ENCODE assay signal across 18 cellular contexts in genomic region chr22:29661355-29661754, GRCh38. TPM values are rescaled to one million over a fixed set of nuclear protein-coding genes. Genes with fewer than 3 reads are reported as not detected.
DNase-seq lines count a peak whose midpoint lies in the region; ATAC-seq, FAIRE-seq and TF ChIP-seq lines count a peak whose summit lies in the region.
"Had no signal": no experiment of that assay in that cellular context is flagged by ENCODE, and none has a peak within 500 bp of the region (broad histone marks: within the 10 kb centered on the region; RNA-seq: fewer than 3 reads in every experiment).

No MANE protein-coding gene starts in this region.

- CTCF ChIA-PET in IMR-90 (lab: Yijun Ruan, JAX): interaction anchor here (0.9 kb wide), 1 partner anchor 28 kb away, joined by 4 read pairs; no protein-coding TSS in a partner anchor
- CTCF ChIA-PET in endothelial cell of umbilical vein (lab: Charles Lee): interaction anchor here (0.5 to 1.6 kb wide), 5 partner anchors 25 to 344 kb away, joined by 3 to 11 read pairs (median 6); no protein-coding TSS in a partner anchor

- no peak overlapping the region for H2BK120ac ChIP-seq in IMR-90 (ENCODE audit: low read depth, low read length)

- H4K91ac ChIP-seq in IMR-90 (ENCODE audit: insufficient read depth, low read depth, low read length): no peak overlapping the region

- H3K9me1 ChIP-seq in IMR-90 (ENCODE audit: insufficient read depth, low read length): peaks cover 3% of the 10 kb centered on the region; the same call in 1 of the 2 replicates
- no peaks in the 10 kb centered on the region for H3K9me1 ChIP-seq in endothelial cell of umbilical vein (replicated peaks; ENCODE audit: control insufficient read depth, extremely low read depth, insufficient read depth, low read length)

- H2BK20ac ChIP-seq in IMR-90 (ENCODE audit: low read depth, low read length): no peak overlapping the region

- H3K36me3 Mint-ChIP-seq in T-helper 17 cell (ENCODE audit: low read depth): peaks cover 4% of the 10 kb centered on the region

- in situ Hi-C loops in IMR-90 (cut with MboI; ENCODE audit: low sequenced_read_pairs): no loop called here

- no peak for TF ChIP-seq RAD21 in IMR-90 (IDR thresholded peaks at IDR 0.05; ENCODE audit: low read length)

- H3K4me1 ChIP-seq in IMR-90 (ENCODE audit: control insufficient read depth, insufficient read depth, low read length) (peaks cover 7% of the 10 kb centered on the region), endothelial cell of umbilical vein (ENCODE audit: control insufficient read depth, extremely low read depth, insufficient read depth, low read length) (peaks cover 10% of the 10 kb centered on the region), adrenal gland (replicated peaks in 1 of 2) (no peaks in the 10 kb centered on the region)
- H3K4me1 ChIP-seq: thyroid gland had no signal

- no TSS peak for BruUV-seq in IMR-90 (replicated peaks; lab: Mats Ljungman, UMichigan)
- no TSS peak for BruUV-seq in endothelial cell of umbilical vein (replicated peaks; lab: Mats Ljungman, UMichigan)

- TF ChIP-seq POLR2A in IMR-90 (IDR thresholded peaks at IDR 0.05; ENCODE audit: low read depth, low read length) (no peak), endothelial cell of umbilical vein (IDR thresholded peaks at IDR 0.05; ENCODE audit: low read depth, low read length) (no peak), adrenal gland (IDR thresholded peaks at IDR 0.05) (no peak)

- no peak overlapping the region for H3K4me3 Mint-ChIP-seq in T-helper 17 cell
- H3K4me3 Mint-ChIP-seq: activated naive CD4-positive, alpha-beta T cell treated with anti-CD3 and anti-CD28 coated beads, Interleukin-2, amount 50 U/mL, for 24 hours; CD4-positive, alpha-beta memory T cell; dendritic cell treated with granulocyte-macrophage colony-stimulating factor and Interleukin-4, amounts not matched to agents 40 ng/mL and 50 ng/mL, for 4 days; naive B cell had no signal

- H4K20me1 ChIP-seq in IMR-90 (ENCODE audit: insufficient read depth, low read length): no peaks in the 10 kb centered on the region
- H4K20me1 ChIP-seq in endothelial cell of umbilical vein (replicated peaks; ENCODE audit: control insufficient read depth, extremely low read depth, insufficient read depth, low read length): no peaks in the 10 kb centered on the region

- no peaks in the 10 kb centered on the region for H3K79me2 ChIP-seq in endothelial cell of umbilical vein (ENCODE audit: control insufficient read depth, insufficient read depth, low read length)

- intact Hi-C loops in IMR-90 (cut with micrococcal nuclease) (no loop called here), endothelial cell of umbilical vein (cut with micrococcal nuclease) (loop anchor here (5.0 kb wide), 1 partner anchor 34 kb away; no protein-coding TSS in a partner anchor), adrenal gland (cut with DNase I) (no loop called here)

- DNase-seq in IMR-90: peak; percentile 58
- peak; percentile 76 for DNase-seq in endothelial cell of umbilical vein (ENCODE audit: low read depth, low spot score)
- peak; percentile 62 for DNase-seq in iris pigment epithelial cell (ENCODE audit: low read depth)
- DNase-seq in midbrain (lab: John Stamatoyannopoulos, UW): no peak
- no peak for DNase-seq in T-helper 17 cell
- DNase-seq in adrenal gland: no peak
- DNase-seq: activated T-cell treated with anti-CD3 and anti-CD28 coated beads, Interleukin-2, amount 50 U/mL, for 1 hour; brain microvascular endothelial cell; CD4-positive, alpha-beta memory T cell; gastrocnemius medialis; left ventricle myocardium superior; naive B cell; NCI-H446; thyroid gland had no signal

- WGBS in IMR-90 (ENCODE audit: extremely low coverage in 2 of 2, insufficient read length in 1 of 2), 2 experiments: 67% methylated on average over 1 of the region's 2 CpGs; no CpG with 5 or more reads in 1 of the 2 experiments
- 71 to 84% (median 79%) methylated on average over 2 of the region's 2 CpGs for WGBS in adrenal gland, 4 donors

- H3K4me3 ChIP-seq in IMR-90 (ENCODE audit: insufficient read depth, low read depth, low read length) (no peak overlapping the region), endothelial cell of umbilical vein (replicated peaks in 1 of 3; ENCODE audit: insufficient read depth in 1 of 3, low read depth in 1 of 3, low read length in 3 of 3) (no peak overlapping the region), adrenal gland (no peak overlapping the region)
- H3K4me3 ChIP-seq: gastrocnemius medialis, smooth muscle cell, thyroid gland had no signal

- peaks cover 0 to 23% of the 10 kb centered on the region in 2 experiments; a peak in 1 of 4 replicates for H3K79me1 ChIP-seq in IMR-90 (ENCODE audit: low read depth in 1 of 2, low read length in 2 of 2)

- H3K4ac ChIP-seq in IMR-90 (ENCODE audit: low read depth, low read length): no peak overlapping the region

- H3K4me2 ChIP-seq in IMR-90 (ENCODE audit: low read depth, low read length) (no peak overlapping the region), endothelial cell of umbilical vein (ENCODE audit: insufficient read depth, low read length) (peak overlapping the region; percentile 32)
- H3K4me2 ChIP-seq: smooth muscle cell had no signal

- dilution Hi-C loops in IMR-90 (cut with HindIII; ENCODE audit: low sequenced_read_pairs, unreplicated experiment) (no loop called here), endothelial cell of umbilical vein (cut with MboI; ENCODE audit: extremely low pct_ligation_motif_present, low sequenced_read_pairs) (no loop called here)

- H2BK15ac ChIP-seq in IMR-90 (ENCODE audit: low read depth, low read length): no peak overlapping the region

- no peaks in the 10 kb centered on the region for H3K27me3 Mint-ChIP-seq in T-helper 17 cell
- H3K27me3 Mint-ChIP-seq: activated naive CD4-positive, alpha-beta T cell treated with anti-CD3 and anti-CD28 coated beads, Interleukin-2, amount 50 U/mL, for 24 hours; CD4-positive, alpha-beta memory T cell; dendritic cell treated with granulocyte-macrophage colony-stimulating factor and Interleukin-4, amounts not matched to agents 40 ng/mL and 50 ng/mL, for 4 days; naive B cell had no signal

- H3K36me3 ChIP-seq in IMR-90 (ENCODE audit: control insufficient read depth, insufficient read depth, low read length) (peaks cover 32% of the 10 kb centered on the region), endothelial cell of umbilical vein (ENCODE audit: control insufficient read depth in 2 of 2, extremely low read depth in 1 of 2, insufficient read depth in 2 of 2, low read length in 2 of 2) (peaks cover 7 to 13% of the 10 kb centered on the region in 2 experiments), adrenal gland (replicated peaks in 1 of 2) (peaks cover 0 to 35% of the 10 kb centered on the region in 2 donors)

- H3K18ac ChIP-seq in IMR-90 (ENCODE audit: low read depth, low read length): no peak overlapping the region

- H3K9ac ChIP-seq in IMR-90 (ENCODE audit: low read depth, low read length) (no peak overlapping the region), endothelial cell of umbilical vein (replicated peaks; ENCODE audit: extremely low read depth, insufficient read depth, low read length) (no peak overlapping the region)

- H3K9me3 ChIP-seq in IMR-90 (ENCODE audit: control insufficient read depth, insufficient read depth, low read length) (no peaks in the 10 kb centered on the region), endothelial cell of umbilical vein (replicated peaks; ENCODE audit: control insufficient read depth, insufficient read depth, low read length) (no peaks in the 10 kb centered on the region), T-helper 17 cell (ENCODE audit: control insufficient read depth, low read length, poor library complexity, severe bottlenecking) (no peaks in the 10 kb centered on the region), adrenal gland (replicated peaks in 1 of 3) (no peaks in the 10 kb centered on the region)
- H3K9me3 ChIP-seq: gastrocnemius medialis, thyroid gland had no signal

- FAIRE-seq in endothelial cell of umbilical vein (lab: Jason Lieb, UNC): peak; percentile 77

- H2AFZ ChIP-seq in IMR-90 (replicated peaks; ENCODE audit: low read length, poor library complexity): no peak overlapping the region
- H2AFZ ChIP-seq in endothelial cell of umbilical vein (ENCODE audit: low read depth, low read length): no peak overlapping the region

- no peak overlapping the region for H3K23ac ChIP-seq in IMR-90 (ENCODE audit: low read depth, low read length)

- peaks cover 2% of the 10 kb centered on the region for H3K4me1 Mint-ChIP-seq in T-helper 17 cell

- no peak overlapping the region for H2BK5ac ChIP-seq in IMR-90 (ENCODE audit: low read depth, low read length, poor library complexity, severe bottlenecking)

- no peak overlapping the region for H3K56ac ChIP-seq in IMR-90 (ENCODE audit: extremely low read depth, insufficient read depth, low read length)

- no peaks in the 10 kb centered on the region for H3K27me3 ChIP-seq in IMR-90 (ENCODE audit: control insufficient read depth, insufficient read depth, low read length)
- no peaks in the 10 kb centered on the region for H3K27me3 ChIP-seq in endothelial cell of umbilical vein (ENCODE audit: control insufficient read depth in 2 of 2, insufficient read depth in 2 of 2, low read length in 2 of 2)
- no peaks in the 10 kb centered on the region for H3K27me3 ChIP-seq in adrenal gland
- H3K27me3 ChIP-seq: brain microvascular endothelial cell, gastrocnemius medialis, thyroid gland had no signal

- no peak overlapping the region for H4K8ac ChIP-seq in IMR-90 (ENCODE audit: low read depth in 2 of 2, low read length in 2 of 2)

- H2AK5ac ChIP-seq in IMR-90 (ENCODE audit: low read depth, low read length): no peak overlapping the region

- no peak overlapping the region for H4K5ac ChIP-seq in IMR-90 (ENCODE audit: low read depth, low read length)

- POLR2A ChIA-PET in IMR-90 (lab: Charles Lee; ENCODE audit: unreplicated experiment): no interaction called here
- POLR2A ChIA-PET in endothelial cell of umbilical vein (lab: Charles Lee): no interaction called here

- H3K27ac Mint-ChIP-seq in T-helper 17 cell: no peak overlapping the region
- H3K27ac Mint-ChIP-seq: activated naive CD4-positive, alpha-beta T cell treated with anti-CD3 and anti-CD28 coated beads, Interleukin-2, amount 50 U/mL, for 24 hours; dendritic cell treated with granulocyte-macrophage colony-stimulating factor and Interleukin-4, amounts not matched to agents 40 ng/mL and 50 ng/mL, for 4 days had no signal

- peak overlapping the region; percentile 44 for H2AK9ac ChIP-seq in IMR-90 (replicated peaks; ENCODE audit: low read depth, low read length, poor library complexity)

- H3K14ac ChIP-seq in IMR-90 (replicated peaks; ENCODE audit: low read depth, low read length): no peak overlapping the region

- no peak for TF ChIP-seq CTCF in IMR-90 (conservative IDR thresholded peaks at IDR 0.05; ENCODE audit: low read depth, low read length)
- no peak for TF ChIP-seq CTCF in endothelial cell of umbilical vein (IDR thresholded peaks at IDR 0.05; ENCODE audit: extremely low read depth in 1 of 2, insufficient read depth in 1 of 2, low read depth in 1 of 2, low read length in 2 of 2)
- TF ChIP-seq CTCF in adrenal gland (IDR thresholded peaks at IDR 0.05): no peak

- H3K27ac ChIP-seq in IMR-90 (ENCODE audit: insufficient read depth, low read length) (no peak overlapping the region), endothelial cell of umbilical vein (ENCODE audit: insufficient read depth, low read depth, low read length) (peak overlapping the region; percentile 28), adrenal gland (no peak overlapping the region)
- H3K27ac ChIP-seq: brain microvascular endothelial cell, gastrocnemius medialis, thyroid gland had no signal

- ATAC-seq in IMR-90 (ENCODE audit: low read depth) (peak; percentile 25), T-helper 17 cell (no peak), HG02981 (IDR thresholded peaks at IDR 0.05; ENCODE audit: unreplicated experiment) (no peak)
- ATAC-seq: gastrocnemius medialis, left ventricle myocardium superior had no signal

RNA-seq across cellular contexts. Expression of gene NF2, which starts 57.9 kb away (rescaled TPM):
- total RNA-seq in IMR-90 (2012; rRNA removed) (151 and 181 TPM in 2 replicates), endothelial cell of umbilical vein (114 and 115 TPM in 2 replicates), T-helper 17 cell (10 to 100 TPM; 23.8 to 29.3 TPM), adrenal gland (10 to 100 TPM; 43.3 to 67.4 (median 55.5) TPM)
- polyA plus RNA-seq in IMR-90 (2012; rRNA removed) (56.5 and 59.0 TPM in 2 replicates), endothelial cell of umbilical vein (27.8 and 33.8 TPM in 2 replicates), adrenal gland (10 to 100 TPM; 12.2 to 22.2 (median 18.6) TPM)
- polyA plus RNA-seq in IMR-90 (2012; cell fraction: cytosol; rRNA removed): 34.7 and 46.5 TPM in 2 replicates
- 36.3 and 38.6 TPM in 2 replicates for polyA plus RNA-seq in IMR-90 (2012; cell fraction: nucleus; rRNA removed; ENCODE audit: low replicate concordance)
- polyA plus RNA-seq in endothelial cell of umbilical vein (2011; cell fraction: cytosol; rRNA removed): 34.5 and 37.1 TPM in 2 replicates
- polyA plus RNA-seq in endothelial cell of umbilical vein (2011; cell fraction: nucleus; rRNA removed): 30.8 and 43.2 TPM in 2 replicates
- 30.4 and 40.0 TPM in 2 replicates for polyA plus RNA-seq in endothelial cell of umbilical vein (2012)
- polyA minus RNA-seq in endothelial cell of umbilical vein: 64.5 and 65.3 TPM in 2 replicates
- 18.5 TPM for polyA minus RNA-seq in endothelial cell of umbilical vein (2011; cell fraction: cytosol; rRNA and poly(A)+ RNA removed)
- 31.3 and 39.8 TPM in 2 replicates for polyA minus RNA-seq in endothelial cell of umbilical vein (2011; cell fraction: nucleus; rRNA and poly(A)+ RNA removed)

RNA-seq across cellular contexts. Expression of gene CABP7, which starts 58.4 kb away (rescaled TPM):
- total RNA-seq in IMR-90 (2012; rRNA removed) (under 0.01 TPM in 2 replicates), endothelial cell of umbilical vein (not detected in 2 replicates), T-helper 17 cell (under 1 TPM; 0.32 to 0.39 TPM), adrenal gland (10 to 100 TPM in 4 of 8 donors, 1 to 10 TPM in 3, under 1 TPM in 1; 0.77 to 15.1 (median 8.4) TPM)
- polyA plus RNA-seq in IMR-90 (2012; rRNA removed) (0.03 and 0.06 TPM in 2 replicates), endothelial cell of umbilical vein (not detected in 2 replicates), adrenal gland (1 to 10 TPM; 2.7 to 7.4 (median 5.0) TPM)
- polyA plus RNA-seq in IMR-90 (2012; cell fraction: cytosol; rRNA removed): 0.07 and 0.11 TPM in 2 replicates
- polyA plus RNA-seq in IMR-90 (2012; cell fraction: nucleus; rRNA removed; ENCODE audit: low replicate concordance): 0.05 TPM in 2 replicates
- polyA plus RNA-seq in endothelial cell of umbilical vein (2011; cell fraction: cytosol; rRNA removed): not detected in 2 replicates
- polyA plus RNA-seq in endothelial cell of umbilical vein (2011; cell fraction: nucleus; rRNA removed): 0.04 TPM in 1 of 2 replicates, not detected in the other
- 0.08 TPM in 2 replicates for polyA plus RNA-seq in endothelial cell of umbilical vein (2012)
- not detected in 2 replicates for polyA minus RNA-seq in endothelial cell of umbilical vein
- polyA minus RNA-seq in endothelial cell of umbilical vein (2011; cell fraction: cytosol; rRNA and poly(A)+ RNA removed): not detected
- not detected in 2 replicates for polyA minus RNA-seq in endothelial cell of umbilical vein (2011; cell fraction: nucleus; rRNA and poly(A)+ RNA removed)
- total RNA-seq: CD4-positive, alpha-beta memory T cell; gastrocnemius medialis; left ventricle myocardium superior; smooth muscle cell had no signal
- polyA plus RNA-seq: smooth muscle cell had no signal

Comparison
In these comparisons a context has a peak if more than half of its experiments do, and no peak if none do; other contexts are left out.
1. DNase-seq: peak in IMR-90 (single experiment), endothelial cell of umbilical vein (single experiment) and iris pigment epithelial cell (single experiment); none in midbrain (single experiment), T-helper 17 cell (0 of 3) and adrenal gland (0 of 7).